10 cellular contexts compared by ENCODE assay signal in the genomic region with DNA sequence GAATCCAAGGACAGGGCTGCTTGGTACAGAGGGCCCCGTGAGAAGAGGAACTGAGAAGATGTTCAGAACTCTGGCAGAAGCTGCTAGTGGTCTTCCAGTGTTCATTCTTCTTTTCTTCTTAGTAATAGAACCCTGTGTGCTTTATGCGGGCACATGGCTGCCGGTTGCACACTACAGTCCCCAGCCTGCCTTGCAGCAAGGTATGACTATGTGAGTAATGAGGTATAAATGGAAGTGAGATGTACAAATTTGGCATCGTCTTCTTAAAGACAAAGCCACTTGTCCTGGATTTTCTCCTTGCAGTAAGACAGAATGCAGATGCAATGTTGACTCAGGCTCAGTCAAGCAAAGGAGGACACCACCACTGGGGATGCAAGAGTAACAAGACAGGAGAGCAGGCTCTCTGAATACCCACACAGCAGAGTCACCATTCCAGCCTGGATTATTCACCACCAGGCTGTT. TPM values are rescaled to one million over a fixed set of nuclear protein-coding genes. Genes with fewer than 3 reads are reported as not detected.
DNase-seq lines count a peak whose midpoint lies in the region; ATAC-seq, FAIRE-seq and TF ChIP-seq lines count a peak whose summit lies in the region.
"Had no signal": no experiment of that assay in that cellular context is flagged by ENCODE, and none has a peak within 500 bp of the region (broad histone marks: within the 10 kb centered on the region; RNA-seq: fewer than 3 reads in every experiment).

No MANE protein-coding gene starts in this region.

- no peak for FAIRE-seq in urothelium cell line (lab: Jason Lieb, UNC)

- DNase-seq in stimulated activated naive B cell treated with anti-CD40 and anti-IgM and Interleukin-4, amounts not matched to agents 10 μg/mL and 1 μg/mL and 100 μg/mL, for 72 hours = peak; percentile 11
- DNase-seq in T-helper 17 cell = no peak
- no peak for DNase-seq in urothelium cell line (ENCODE audit: low spot score)
- DNase-seq: NCI-H1694, right cardiac atrium had no signal

- H3K27ac Mint-ChIP-seq in stimulated activated naive B cell treated with anti-CD40 and anti-IgM and Interleukin-4, amounts not matched to agents 10 μg/mL and 1 μg/mL and 100 μg/mL, for 72 hours = no peak overlapping the region
- no peak overlapping the region for H3K27ac Mint-ChIP-seq in T-helper 17 cell
- H3K27ac Mint-ChIP-seq: T-helper 2 cell treated with Interferon-gamma antibody and Interleukin-4, amounts not matched to agents 5 μg/mL and 100 μg/mL, for 36 hours had no signal

- ATAC-seq in GM19395 (IDR thresholded peaks at IDR 0.05; ENCODE audit: unreplicated experiment) (peak; percentile 65), HG02938 (IDR thresholded peaks at IDR 0.05; ENCODE audit: unreplicated experiment) (peak; percentile 78), SK-N-SH treated with all-trans-retinoic acid at 6 μM for 48 hours (peak; percentile 44), HG03097 (IDR thresholded peaks at IDR 0.05; ENCODE audit: low FRiP score, unreplicated experiment) (no peak), T-helper 17 cell (no peak)
- peak; percentile 84 to 85 for ATAC-seq in stimulated activated naive B cell treated with anti-CD40 and anti-IgM and Interleukin-4, amounts not matched to agents 10 μg/mL and 1 μg/mL and 100 μg/mL, for 72 hours (replicated peaks)
- ATAC-seq: right cardiac atrium had no signal

- no peaks in the 10 kb centered on the region for H3K36me3 Mint-ChIP-seq in stimulated activated naive B cell treated with anti-CD40 and anti-IgM and Interleukin-4, amounts not matched to agents 10 μg/mL and 1 μg/mL and 100 μg/mL, for 72 hours
- H3K36me3 Mint-ChIP-seq in T-helper 17 cell (ENCODE audit: low read depth) = no peaks in the 10 kb centered on the region

- peaks cover 17 to 33% of the 10 kb centered on the region in 2 donors for H3K27me3 Mint-ChIP-seq in stimulated activated naive B cell treated with anti-CD40 and anti-IgM and Interleukin-4, amounts not matched to agents 10 μg/mL and 1 μg/mL and 100 μg/mL, for 72 hours
- H3K27me3 Mint-ChIP-seq in T-helper 17 cell = peaks cover 18% of the 10 kb centered on the region

- H3K9me3 ChIP-seq in T-helper 17 cell (ENCODE audit: control insufficient read depth, low read length, poor library complexity, severe bottlenecking) = no peaks in the 10 kb centered on the region

- no peak overlapping the region for H3K4me3 Mint-ChIP-seq in stimulated activated naive B cell treated with anti-CD40 and anti-IgM and Interleukin-4, amounts not matched to agents 10 μg/mL and 1 μg/mL and 100 μg/mL, for 72 hours
- no peak overlapping the region for H3K4me3 Mint-ChIP-seq in T-helper 17 cell
- H3K4me3 Mint-ChIP-seq: T-helper 2 cell treated with Interferon-gamma antibody and Interleukin-4, amounts not matched to agents 5 μg/mL and 100 μg/mL, for 36 hours had no signal

- peaks cover 5 to 15% of the 10 kb centered on the region in 2 donors for H3K4me1 Mint-ChIP-seq in stimulated activated naive B cell treated with anti-CD40 and anti-IgM and Interleukin-4, amounts not matched to agents 10 μg/mL and 1 μg/mL and 100 μg/mL, for 72 hours
- H3K4me1 Mint-ChIP-seq in T-helper 17 cell = peaks cover 22% of the 10 kb centered on the region

- H3K9me3 Mint-ChIP-seq in stimulated activated naive B cell treated with anti-CD40 and anti-IgM and Interleukin-4, amounts not matched to agents 10 μg/mL and 1 μg/mL and 100 μg/mL, for 72 hours = peaks cover 0 to 5% of the 10 kb centered on the region in 2 donors
- H3K9me3 Mint-ChIP-seq: T-helper 2 cell treated with Interferon-gamma antibody and Interleukin-4, amounts not matched to agents 5 μg/mL and 100 μg/mL, for 36 hours had no signal

TF ChIP-seq in SK-N-SH treated with all-trans-retinoic acid at 6 μM for 48 hours, 23 proteins besides CTCF, POLR2A, EP300 and RAD21:
- TF ChIP-seq ARNTL (CRISPR knock-in tag; IDR thresholded peaks at IDR 0.05; ENCODE audit: borderline replicate concordance, low read depth) = no peak
- TF ChIP-seq, protein P1, sequence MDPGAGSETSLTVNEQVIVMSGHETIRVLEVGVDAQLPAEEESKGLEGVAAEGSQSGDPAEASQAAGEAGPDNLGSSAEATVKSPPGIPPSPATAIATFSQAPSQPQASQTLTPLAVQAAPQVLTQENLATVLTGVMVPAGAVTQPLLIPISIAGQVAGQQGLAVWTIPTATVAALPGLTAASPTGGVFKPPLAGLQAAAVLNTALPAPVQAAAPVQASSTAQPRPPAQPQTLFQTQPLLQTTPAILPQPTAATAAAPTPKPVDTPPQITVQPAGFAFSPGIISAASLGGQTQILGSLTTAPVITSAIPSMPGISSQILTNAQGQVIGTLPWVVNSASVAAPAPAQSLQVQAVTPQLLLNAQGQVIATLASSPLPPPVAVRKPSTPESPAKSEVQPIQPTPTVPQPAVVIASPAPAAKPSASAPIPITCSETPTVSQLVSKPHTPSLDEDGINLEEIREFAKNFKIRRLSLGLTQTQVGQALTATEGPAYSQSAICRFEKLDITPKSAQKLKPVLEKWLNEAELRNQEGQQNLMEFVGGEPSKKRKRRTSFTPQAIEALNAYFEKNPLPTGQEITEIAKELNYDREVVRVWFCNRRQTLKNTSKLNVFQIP (CRISPR knock-in tag; IDR thresholded peaks at IDR 0.05; ENCODE audit: borderline replicate concordance, low read depth) = no peak
- TF ChIP-seq SNAI2 (CRISPR knock-in tag; IDR thresholded peaks at IDR 0.05) = no peak
- no peak for TF ChIP-seq ZNF565 (CRISPR knock-in tag; conservative IDR thresholded peaks at IDR 0.05; ENCODE audit: low read depth)
- TF ChIP-seq ESRRG (CRISPR knock-in tag; IDR thresholded peaks at IDR 0.05) = no peak
- TF ChIP-seq PPARA (CRISPR knock-in tag; IDR thresholded peaks at IDR 0.05; ENCODE audit: borderline replicate concordance) = no peak
- TF ChIP-seq CSDC2 (CRISPR knock-in tag; IDR thresholded peaks at IDR 0.05) = no peak
- TF ChIP-seq, protein P2, sequence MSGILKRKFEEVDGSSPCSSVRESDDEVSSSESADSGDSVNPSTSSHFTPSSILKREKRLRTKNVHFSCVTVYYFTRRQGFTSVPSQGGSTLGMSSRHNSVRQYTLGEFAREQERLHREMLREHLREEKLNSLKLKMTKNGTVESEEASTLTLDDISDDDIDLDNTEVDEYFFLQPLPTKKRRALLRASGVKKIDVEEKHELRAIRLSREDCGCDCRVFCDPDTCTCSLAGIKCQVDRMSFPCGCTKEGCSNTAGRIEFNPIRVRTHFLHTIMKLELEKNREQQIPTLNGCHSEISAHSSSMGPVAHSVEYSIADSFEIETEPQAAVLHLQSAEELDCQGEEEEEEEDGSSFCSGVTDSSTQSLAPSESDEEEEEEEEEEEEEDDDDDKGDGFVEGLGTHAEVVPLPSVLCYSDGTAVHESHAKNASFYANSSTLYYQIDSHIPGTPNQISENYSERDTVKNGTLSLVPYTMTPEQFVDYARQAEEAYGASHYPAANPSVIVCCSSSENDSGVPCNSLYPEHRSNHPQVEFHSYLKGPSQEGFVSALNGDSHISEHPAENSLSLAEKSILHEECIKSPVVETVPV (CRISPR knock-in tag; IDR thresholded peaks at IDR 0.05) = no peak
- TF ChIP-seq BACH2 (CRISPR knock-in tag; IDR thresholded peaks at IDR 0.05; ENCODE audit: borderline replicate concordance) = no peak
- no peak for TF ChIP-seq ZNF8 (CRISPR knock-in tag; IDR thresholded peaks at IDR 0.05)
- TF ChIP-seq TCF4 (CRISPR knock-in tag; IDR thresholded peaks at IDR 0.05; ENCODE audit: borderline replicate concordance) = no peak
- no peak for TF ChIP-seq RARB (CRISPR knock-in tag; IDR thresholded peaks at IDR 0.05)
- TF ChIP-seq ZFP30 (CRISPR knock-in tag; IDR thresholded peaks at IDR 0.05) = no peak
- TF ChIP-seq, protein P3, sequence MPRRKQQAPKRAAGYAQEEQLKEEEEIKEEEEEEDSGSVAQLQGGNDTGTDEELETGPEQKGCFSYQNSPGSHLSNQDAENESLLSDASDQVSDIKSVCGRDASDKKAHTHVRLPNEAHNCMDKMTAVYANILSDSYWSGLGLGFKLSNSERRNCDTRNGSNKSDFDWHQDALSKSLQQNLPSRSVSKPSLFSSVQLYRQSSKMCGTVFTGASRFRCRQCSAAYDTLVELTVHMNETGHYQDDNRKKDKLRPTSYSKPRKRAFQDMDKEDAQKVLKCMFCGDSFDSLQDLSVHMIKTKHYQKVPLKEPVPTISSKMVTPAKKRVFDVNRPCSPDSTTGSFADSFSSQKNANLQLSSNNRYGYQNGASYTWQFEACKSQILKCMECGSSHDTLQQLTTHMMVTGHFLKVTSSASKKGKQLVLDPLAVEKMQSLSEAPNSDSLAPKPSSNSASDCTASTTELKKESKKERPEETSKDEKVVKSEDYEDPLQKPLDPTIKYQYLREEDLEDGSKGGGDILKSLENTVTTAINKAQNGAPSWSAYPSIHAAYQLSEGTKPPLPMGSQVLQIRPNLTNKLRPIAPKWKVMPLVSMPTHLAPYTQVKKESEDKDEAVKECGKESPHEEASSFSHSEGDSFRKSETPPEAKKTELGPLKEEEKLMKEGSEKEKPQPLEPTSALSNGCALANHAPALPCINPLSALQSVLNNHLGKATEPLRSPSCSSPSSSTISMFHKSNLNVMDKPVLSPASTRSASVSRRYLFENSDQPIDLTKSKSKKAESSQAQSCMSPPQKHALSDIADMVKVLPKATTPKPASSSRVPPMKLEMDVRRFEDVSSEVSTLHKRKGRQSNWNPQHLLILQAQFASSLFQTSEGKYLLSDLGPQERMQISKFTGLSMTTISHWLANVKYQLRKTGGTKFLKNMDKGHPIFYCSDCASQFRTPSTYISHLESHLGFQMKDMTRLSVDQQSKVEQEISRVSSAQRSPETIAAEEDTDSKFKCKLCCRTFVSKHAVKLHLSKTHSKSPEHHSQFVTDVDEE (CRISPR knock-in tag; IDR thresholded peaks at IDR 0.05) = no peak

RNA-seq across cellular contexts. Expression of a gene that starts 15.0 kb away (rescaled TPM):
- total RNA-seq in T-helper 17 cell = 1 to 10 TPM; 3.5 to 7.1 TPM

Comparison
In these comparisons a context has a peak if more than half of its experiments do, and no peak if none do; other contexts are left out.
1. ATAC-seq: peak in GM19395 (single experiment), HG02938 (single experiment), SK-N-SH treated with all-trans-retinoic acid at 6 μM for 48 hours (single experiment) and stimulated activated naive B cell treated with anti-CD40 and anti-IgM and Interleukin-4, amounts not matched to agents 10 μg/mL and 1 μg/mL and 100 μg/mL, for 72 hours (2 of 2); none in HG03097 (single experiment) and T-helper 17 cell (single experiment).